ENCODE assay signal across 20 cellular contexts in the genomic region with DNA sequence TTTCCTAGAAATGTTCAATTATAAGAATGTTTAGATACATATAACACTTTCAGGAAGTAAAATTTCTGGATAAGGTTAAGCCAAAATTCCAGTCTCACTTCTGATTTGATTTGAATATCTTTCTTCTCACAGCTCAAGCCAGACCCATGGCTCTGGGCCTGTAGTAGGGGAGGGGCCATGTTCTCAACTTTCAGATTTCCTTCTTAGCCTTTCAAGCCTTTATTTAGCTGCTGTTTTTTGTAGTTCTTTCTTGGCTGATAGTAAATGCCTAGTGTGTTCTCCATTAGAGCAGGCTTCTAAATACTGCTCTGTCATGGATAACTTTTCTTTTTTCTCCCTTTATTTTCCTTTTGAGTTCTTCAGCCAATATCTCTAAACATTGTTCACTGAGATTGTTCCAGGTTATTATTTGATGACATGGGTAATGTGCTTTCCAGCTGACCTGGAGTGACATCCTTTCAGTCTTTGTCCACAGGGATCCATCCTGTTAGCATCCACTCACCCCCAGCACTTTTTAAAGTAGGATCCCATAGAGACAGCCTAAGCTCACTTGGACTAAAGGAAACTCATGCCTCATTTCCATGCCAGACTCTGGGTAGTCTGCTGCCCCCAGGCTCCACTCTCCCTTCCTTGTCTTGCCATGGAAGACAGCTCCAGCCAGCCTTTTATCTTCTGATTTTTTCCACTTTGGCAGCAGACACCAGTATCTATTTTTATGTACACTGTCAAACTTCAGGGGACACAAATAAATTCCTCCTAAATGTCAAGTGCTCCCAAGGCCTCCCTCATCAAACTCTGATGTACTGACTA.
A peak's percentile ranks its signal among the peaks of the same experiment; 100 is the strongest.
DNase-seq lines count a peak whose midpoint lies in the region; ATAC-seq, FAIRE-seq and TF ChIP-seq lines count a peak whose summit lies in the region.
"Had no signal": no experiment of that assay in that cellular context is flagged by ENCODE, and none has a peak within 500 bp of the region (broad histone marks: within the 10 kb centered on the region; RNA-seq: fewer than 3 reads in every experiment).

No MANE protein-coding gene starts in this region.

- CTCF ChIA-PET in HepG2 (lab: Yijun Ruan, JAX; ENCODE audit: low intra/inter-chr PET ratio, low total read pairs): no interaction called here

- TF ChIP-seq EP300 in HepG2 (IDR thresholded peaks at IDR 0.05; ENCODE audit: low read depth in 2 of 2, low read length in 2 of 2) (no peak), HepG2 (CRISPR knock-in tag; IDR thresholded peaks at IDR 0.05; ENCODE audit: borderline replicate concordance) (no peak)

- peaks cover 14% of the 10 kb centered on the region for H3K4me1 Mint-ChIP-seq in nephron

- no peak overlapping the region for H3K4me2 ChIP-seq in HepG2 (ENCODE audit: low read depth, low read length)

- H3K36me3 ChIP-seq in ascending aorta (no peaks in the 10 kb centered on the region), thoracic aorta (no peaks in the 10 kb centered on the region), HepG2 (replicated peaks in 1 of 2; ENCODE audit: control insufficient read depth in 1 of 2, insufficient read depth in 2 of 2, low read length in 2 of 2) (no peaks in the 10 kb centered on the region)
- H3K36me3 ChIP-seq: sigmoid colon, uterus had no signal

- H3K9me3 ChIP-seq in ascending aorta (no peaks in the 10 kb centered on the region), thoracic aorta (no peaks in the 10 kb centered on the region), HepG2 (ENCODE audit: low read length) (peaks cover 55% of the 10 kb centered on the region)
- H3K9me3 ChIP-seq: sigmoid colon, uterus had no signal

- POLR2A ChIA-PET in HepG2 (lab: Yijun Ruan, JAX): no interaction called here

- in situ Hi-C loops in GM13976 (cut with MboI; ENCODE audit: low sequenced_read_pairs, unreplicated experiment) (no loop called here), HepG2 (cut with HindIII; ENCODE audit: extremely low pct_ligation_motif_present, low pct_unique_long_range_greater_than_20kb) (no loop called here)

- H2AFZ ChIP-seq in HepG2 (ENCODE audit: low read length): no peak overlapping the region

- no peaks in the 10 kb centered on the region for H3K79me2 ChIP-seq in HepG2 (ENCODE audit: insufficient read depth, low read length)

- H3K9me3 Mint-ChIP-seq in nephron: peaks cover 6% of the 10 kb centered on the region

- DNase-seq in ascending aorta (ENCODE audit: low spot score in 2 of 2) (no peak), globus pallidus (ENCODE audit: low spot score) (peak; percentile 54), thoracic aorta (ENCODE audit: low spot score) (no peak), GM13976 (ENCODE audit: low spot score) (no peak), HepG2 (ENCODE audit: low spot score) (no peak), D721Med (ENCODE audit: insufficient read length, low spot score) (no peak)
- no peak for DNase-seq in central memory CD4-positive, alpha-beta T cell
- DNase-seq: DMS 273 treated with DMSO at 0.1 percent for 48 hours; HCEC 1CT; kidney; NCI-H1105; NCI-H526; occipital lobe; sigmoid colon; stimulated activated naive CD4-positive, alpha-beta T cell treated with Interleukin-2 at 50 U/mL for 16 hours; uterus had no signal

- intact Hi-C loops in ascending aorta (cut with DNase I) (no loop called here), HepG2 (cut with micrococcal nuclease; ENCODE audit: unreplicated experiment) (no loop called here)

- H3K27ac ChIP-seq in ascending aorta: peak overlapping the region; percentile 47 to 78
- H3K27ac ChIP-seq in thoracic aorta: peak overlapping the region; percentile 48 to 59
- H3K27ac ChIP-seq in HepG2 (ENCODE audit: extremely low read length, insufficient read depth, low read length): no peak overlapping the region

- no TSS peak for BruUV-seq in HepG2 (replicated peaks; lab: Mats Ljungman, UMichigan)

- TF ChIP-seq RAD21 in HepG2 (CRISPR knock-in tag; IDR thresholded peaks at IDR 0.05): no peak

- H3K27me3 ChIP-seq in ascending aorta: no peaks in the 10 kb centered on the region
- H3K27me3 ChIP-seq in thoracic aorta (replicated peaks; ENCODE audit: insufficient read depth): no peaks in the 10 kb centered on the region
- no peaks in the 10 kb centered on the region for H3K27me3 ChIP-seq in HepG2 (ENCODE audit: control insufficient read depth in 1 of 2, insufficient read depth in 2 of 2, low read length in 2 of 2)
- H3K27me3 ChIP-seq: sigmoid colon, uterus had no signal

- H3K4me1 ChIP-seq in ascending aorta (peaks cover 0 to 20% of the 10 kb centered on the region in 2 donors), thoracic aorta (ENCODE audit: control insufficient read depth in 1 of 2, low read depth in 2 of 2) (peaks cover 13 to 39% of the 10 kb centered on the region in 2 donors), HepG2 (ENCODE audit: insufficient read depth, low read length) (no peaks in the 10 kb centered on the region)

- H3K4me3 Mint-ChIP-seq in nephron: no peak overlapping the region
- H3K4me3 Mint-ChIP-seq: activated T-helper 1 cell treated with anti-CD3 and anti-CD28 coated beads, Interleukin-12 subunit alpha, Interleukin-12 subunit beta, Interleukin-2, Interleukin-4 antibody, amounts not matched to agents 30 ng/mL and 10 ng/mL and 1 ng/mL, durations not matched to agents 14 hours and 24 hours and 36 hours had no signal

- H4K20me1 ChIP-seq in HepG2 (ENCODE audit: insufficient read depth, low read length): no peaks in the 10 kb centered on the region

- TF ChIP-seq POLR2A in HepG2 (IDR thresholded peaks at IDR 0.05; ENCODE audit: insufficient read depth in 1 of 2, low read depth in 2 of 2, low read length in 2 of 2): no peak

- peak overlapping the region; percentile 18 to 87 (median 78) for H3K27ac Mint-ChIP-seq in nephron
- H3K27ac Mint-ChIP-seq: activated T-helper 1 cell treated with anti-CD3 and anti-CD28 coated beads, Interleukin-12 subunit alpha, Interleukin-12 subunit beta, Interleukin-2, Interleukin-4 antibody, amounts not matched to agents 30 ng/mL and 10 ng/mL and 1 ng/mL, durations not matched to agents 14 hours and 24 hours and 36 hours had no signal

- FAIRE-seq in HepG2 (lab: Jason Lieb, UNC): no peak
- FAIRE-seq in D721Med (lab: Jason Lieb, UNC): no peak
- FAIRE-seq: endometrium, G401.6, kidney had no signal

- ATAC-seq in thoracic aorta (ENCODE audit: insufficient number of reproducible peaks, low FRiP score, low read depth): no peak
- no peak for ATAC-seq in HepG2

- no peak for TF ChIP-seq CTCF in ascending aorta (IDR thresholded peaks at IDR 0.05)
- TF ChIP-seq CTCF in nephron (IDR thresholded peaks at IDR 0.05; ENCODE audit: unreplicated experiment in 3 of 3): no peak
- no peak for TF ChIP-seq CTCF in thoracic aorta (IDR thresholded peaks at IDR 0.05)
- TF ChIP-seq CTCF in GM13976 (IDR thresholded peaks at IDR 0.05; ENCODE audit: borderline replicate concordance, control extremely low read depth, extremely low read depth, insufficient read depth, missing control alignments): no peak
- no peak for TF ChIP-seq CTCF in HepG2 (CRISPR knock-in tag; IDR thresholded peaks at IDR 0.05)
- no peak for TF ChIP-seq CTCF in D721Med (IDR thresholded peaks at IDR 0.05; ENCODE audit: insufficient read depth, missing control alignments)

- no peaks in the 10 kb centered on the region for H3K36me3 Mint-ChIP-seq in nephron (ENCODE audit: low read depth)

- no peak overlapping the region for H3K9ac ChIP-seq in HepG2 (ENCODE audit: insufficient read depth, low read depth, low read length)

- H3K4me3 ChIP-seq in ascending aorta: no peak overlapping the region
- H3K4me3 ChIP-seq in thoracic aorta: no peak overlapping the region
- no peak overlapping the region for H3K4me3 ChIP-seq in HepG2 (replicated peaks in 1 of 3; ENCODE audit: insufficient read depth in 1 of 3, low read depth in 2 of 3, low read length in 3 of 3)
- H3K4me3 ChIP-seq: sigmoid colon, uterus had no signal

- no peaks in the 10 kb centered on the region for H3K27me3 Mint-ChIP-seq in nephron (ENCODE audit: low read depth)

TF ChIP-seq in HepG2, 621 proteins besides CTCF, POLR2A, EP300 and RAD21:
- no peak for TF ChIP-seq ZNF772 (CRISPR knock-in tag; IDR thresholded peaks at IDR 0.05)
TF ChIP-seq in HepG2: peak in this region for 0.
